In genomic region chr17:37570527-37571093, GRCh38 we compare ENCODE assay signal across 8 cellular contexts. TPM values are rescaled to one million over a fixed set of nuclear protein-coding genes. Genes with fewer than 3 reads are reported as not detected.
DNase-seq lines count a peak whose midpoint lies in the region; ATAC-seq and TF ChIP-seq lines count a peak whose summit lies in the region.

No MANE protein-coding gene starts in this region.

- H3K4me3 Mint-ChIP-seq in activated T-helper 17 cell treated with anti-CD3 and anti-CD28 coated beads, Interleukin-2, amount 50 U/mL, for 72 hours: no peak overlapping the region

- H4K20me1 ChIP-seq in smooth muscle cell (ENCODE audit: low read depth): peaks cover 13% of the 10 kb centered on the region

- in situ Hi-C loops in ACHN (cut with HindIII; ENCODE audit: low pct_ligation_motif_present, low pct_unique_long_range_greater_than_20kb, low sequenced_read_pairs): no loop called here

- no peak overlapping the region for H3K9ac ChIP-seq in smooth muscle cell (ENCODE audit: low read depth)

- H3K9me3 ChIP-seq in smooth muscle cell (replicated peaks; ENCODE audit: low read depth): peaks cover 3% of the 10 kb centered on the region

- H3K36me3 Mint-ChIP-seq in activated T-helper 17 cell treated with anti-CD3 and anti-CD28 coated beads, Interleukin-2, amount 50 U/mL, for 72 hours (ENCODE audit: low read depth): peaks cover 92% of the 10 kb centered on the region

- H3K27me3 ChIP-seq in smooth muscle cell (ENCODE audit: low read depth): no peaks in the 10 kb centered on the region

- no peak overlapping the region for H2AFZ ChIP-seq in smooth muscle cell (ENCODE audit: low read depth)

- TF ChIP-seq CTCF in GM12864 (IDR thresholded peaks at IDR 0.05; ENCODE audit: low read depth, low read length, missing control alignments): peak; percentile 44
- peak; percentile 41 for TF ChIP-seq CTCF in smooth muscle cell (IDR thresholded peaks at IDR 0.05; ENCODE audit: borderline replicate concordance, insufficient read depth, poor library complexity, severe bottlenecking)

- peak; percentile 68 for ATAC-seq in activated T-helper 17 cell treated with anti-CD3 and anti-CD28 coated beads, Interleukin-2, amount 50 U/mL, for 72 hours (replicated peaks)
- ATAC-seq in Right ventricle myocardium superior (ENCODE audit: poor library complexity): peak; percentile 82
- no peak for ATAC-seq in HG02642 (IDR thresholded peaks at IDR 0.05; ENCODE audit: poor library complexity, unreplicated experiment)

- 77% methylated on average over 8 of the region's 8 CpGs for WGBS in smooth muscle cell (ENCODE audit: low lambda C conversion rate)

- DNase-seq in ACHN: peak; percentile 91
- no peak for DNase-seq in GM12864 (ENCODE audit: low read depth)
- peak; percentile 68 for DNase-seq in NCI-H460 (ENCODE audit: extremely low read depth, low read depth)
- DNase-seq in Right ventricle myocardium superior: no peak
- DNase-seq in smooth muscle cell (lab: John Stamatoyannopoulos, UW; ENCODE audit: unreplicated experiment): no peak
- DNase-seq in dedifferentiated amniotic fluid mesenchymal stem cell (ENCODE audit: extremely low spot score): no peak

- no peaks in the 10 kb centered on the region for H3K4me1 ChIP-seq in smooth muscle cell (ENCODE audit: low read depth)

- H3F3A ChIP-seq in smooth muscle cell (ENCODE audit: low read depth): no peaks in the 10 kb centered on the region

- intact Hi-C loops in Right ventricle myocardium superior (cut with DNase I): no loop called here

- H3K9me3 Mint-ChIP-seq in activated T-helper 17 cell treated with anti-CD3 and anti-CD28 coated beads, Interleukin-2, amount 50 U/mL, for 72 hours: no peaks in the 10 kb centered on the region

- H3K4me2 ChIP-seq in smooth muscle cell: no peak overlapping the region

- H3K79me2 ChIP-seq in smooth muscle cell (ENCODE audit: low read depth): peaks cover 7% of the 10 kb centered on the region

- H3K27ac Mint-ChIP-seq in activated T-helper 17 cell treated with anti-CD3 and anti-CD28 coated beads, Interleukin-2, amount 50 U/mL, for 72 hours: no peak overlapping the region

- H3K27me3 Mint-ChIP-seq in activated T-helper 17 cell treated with anti-CD3 and anti-CD28 coated beads, Interleukin-2, amount 50 U/mL, for 72 hours: no peaks in the 10 kb centered on the region

- peaks cover 42% of the 10 kb centered on the region for H3K36me3 ChIP-seq in smooth muscle cell (ENCODE audit: low read depth)

- peaks cover 15% of the 10 kb centered on the region for H3K4me1 Mint-ChIP-seq in activated T-helper 17 cell treated with anti-CD3 and anti-CD28 coated beads, Interleukin-2, amount 50 U/mL, for 72 hours

- H3K27ac ChIP-seq in smooth muscle cell (ENCODE audit: low read depth): no peak overlapping the region

- H3K4me3 ChIP-seq in GM12864 (ENCODE audit: low read depth, low read length): no peak overlapping the region
- no peak overlapping the region for H3K4me3 ChIP-seq in smooth muscle cell

RNA-seq across cellular contexts. Expression of gene SYNRG, which starts 38.6 kb away (rescaled TPM):
- total RNA-seq in NCI-H460 (2014; rRNA removed; shearing (Covaris generic)): 6.0 TPM in 2 replicates
- 6.7 and 8.7 TPM in 2 replicates for polyA plus RNA-seq in NCI-H460 (2014; cell fraction: nucleus; rRNA removed)
- 10 to 100 TPM; 63.8 to 64.1 TPM for total RNA-seq in activated T-helper 17 cell treated with anti-CD3 and anti-CD28 coated beads, Interleukin-2, amount 50 U/mL, for 72 hours
- total RNA-seq in Right ventricle myocardium superior (32.6 TPM), smooth muscle cell (18.9 and 19.5 TPM in 2 replicates)
- polyA plus RNA-seq in smooth muscle cell: 16.2 and 17.9 TPM in 2 replicates

Comparison
In these comparisons a context has a peak if more than half of its experiments do, and no peak if none do; other contexts are left out.
1. DNase-seq: peak in ACHN (single experiment) and NCI-H460 (single experiment); none in GM12864 (single experiment), Right ventricle myocardium superior (single experiment), smooth muscle cell (single experiment) and dedifferentiated amniotic fluid mesenchymal stem cell (single experiment).